In the genomic region with DNA sequence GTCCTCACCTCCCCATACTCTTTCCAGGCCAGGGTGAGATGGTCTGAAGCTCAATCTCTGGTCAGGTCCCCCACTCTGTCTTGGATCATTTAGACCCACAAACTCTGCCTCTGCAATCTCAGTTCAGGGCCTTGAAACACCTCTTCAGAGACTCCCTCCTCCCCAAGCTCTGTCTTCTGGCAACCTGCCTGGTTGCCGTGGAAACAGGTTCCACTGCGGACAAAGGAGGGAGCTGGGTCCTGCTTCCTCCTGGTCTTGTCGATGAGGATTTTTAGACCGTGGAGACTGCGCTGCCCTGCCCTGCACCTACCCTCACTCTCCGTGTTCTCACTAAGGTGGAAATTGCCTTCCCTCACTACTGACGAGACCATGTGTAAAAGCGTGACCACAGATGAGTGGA, we compare ENCODE assay signal across 28 cellular contexts. TPM values are rescaled to one million over a fixed set of nuclear protein-coding genes. Genes with fewer than 3 reads are reported as not detected.
DNase-seq lines count a peak whose midpoint lies in the region; ATAC-seq and TF ChIP-seq lines count a peak whose summit lies in the region.
"Had no signal": no experiment of that assay in that cellular context is flagged by ENCODE, and none has a peak within 500 bp of the region (broad histone marks: within the 10 kb centered on the region; RNA-seq: fewer than 3 reads in every experiment).

TSS of gene RTP1 (plus strand) at position 232 of the 400 bp plus-strand sequence. CDS start at position 262, 30 bp downstream.

- H3K4me2 ChIP-seq in GM23338 (no peak within 1 kb of the TSS), GM23248 (ENCODE audit: unreplicated experiment) (no peak within 1 kb of the TSS)
- H3K4me2 ChIP-seq: BLaER1, KMS-11 had no signal

- peak; percentile 61 for ATAC-seq in GM23338
- peak; percentile 81 for ATAC-seq in WTC11
- no peak for ATAC-seq in GM21360 (IDR thresholded peaks at IDR 0.05; ENCODE audit: unreplicated experiment)
- ATAC-seq: left cardiac atrium had no signal

- H3K9me3 Mint-ChIP-seq in GM23338 (no peaks in the 10 kb centered on the region; the same call in 2 of the 3 replicates), WTC11 (no peaks in the 10 kb centered on the region)
- H3K9me3 Mint-ChIP-seq: mesothelial cell of epicardium, nephron had no signal

- H3K27ac ChIP-seq in GM23338 (ENCODE audit: low read depth) (no peak within 1 kb of the TSS), GM23248 (no peak within 1 kb of the TSS)
- H3K27ac ChIP-seq: adrenal gland, BLaER1, cardiac muscle cell, dorsolateral prefrontal cortex, KMS-11, prostate gland, stomach, WERI-Rb-1 had no signal

- peak; percentile 45 to 90 (median 70) for DNase-seq in NCI-H1417 (lab: John Stamatoyannopoulos, UW)
- DNase-seq in NCI-H1417 treated with DMSO at 0.1 percent for 48 hours (lab: John Stamatoyannopoulos, UW), result no peak
- DNase-seq in GM23338 (ENCODE audit: low spot score), result peak; percentile 71
- peak; percentile 38 for DNase-seq in WTC11 (ENCODE audit: low spot score)
- DNase-seq in left kidney (ENCODE audit: low read depth, low spot score), result peak; percentile 63
- DNase-seq in foreskin fibroblast, result no peak
- DNase-seq in GM23248, result no peak
- DNase-seq: activated CD4-positive, alpha-beta T cell treated with anti-CD3 and anti-CD28 coated beads, Interleukin-2, amount 50 U/mL, for 48 hours; activated gamma-delta T cell treated with Interleukin-2 at 50 U/mL for 16 hours; adrenal gland; foreskin melanocyte; left cardiac atrium; OCI-M1; small intestine; stimulated activated CD4-positive, alpha-beta T cell treated with anti-CD3 and anti-CD28 coated beads, Interleukin-2, amount 100 ng/mL, for 48 hours; stomach; T-helper 2 cell; WERI-Rb-1 had no signal

- H3K79me2 ChIP-seq in GM23338 (replicated peaks; ENCODE audit: insufficient read depth) (no peaks in the 10 kb centered on the region), GM23248 (ENCODE audit: insufficient read depth) (no peaks in the 10 kb centered on the region)

- no peak within 1 kb of the TSS for H3K4me3 Mint-ChIP-seq in GM23338
- H3K4me3 Mint-ChIP-seq in WTC11, result no peak within 1 kb of the TSS
- H3K4me3 Mint-ChIP-seq: mesothelial cell of epicardium, nephron had no signal

- H2AFZ ChIP-seq in GM23338 (no peak within 1 kb of the TSS), GM23248 (no peak within 1 kb of the TSS)

- H4K20me1 ChIP-seq in GM23338 (replicated peaks; ENCODE audit: insufficient read depth) (no peaks in the 10 kb centered on the region), GM23248 (ENCODE audit: insufficient read depth) (no peaks in the 10 kb centered on the region)
- H4K20me1 ChIP-seq: BLaER1 had no signal

- POLR2A ChIA-PET in WTC11 (lab: Charles Lee), result interaction anchor here (1.0 kb wide), 1 partner anchor 11 kb away, joined by 3 read pairs; no protein-coding TSS in a partner anchor

- no peaks in the 10 kb centered on the region for H3K36me3 Mint-ChIP-seq in GM23338 (ENCODE audit: low read depth)
- 0 out of 2 replicates have a peak, but pooled peaks cover 2% of the 10 kb centered on the region for H3K36me3 Mint-ChIP-seq in WTC11
- H3K36me3 Mint-ChIP-seq: mesothelial cell of epicardium had no signal

- 0 out of 2 replicates have a peak, but pooled peaks cover 3% of the 10 kb centered on the region for H3K9me2 ChIP-seq in GM23338 (ENCODE audit: insufficient read depth)
- no peaks in the 10 kb centered on the region for H3K9me2 ChIP-seq in GM23248 (ENCODE audit: insufficient read depth)

- in situ Hi-C loops in GM23248 (cut with MboI), result no loop called here

- H3K4me1 ChIP-seq in GM23338 (ENCODE audit: insufficient read depth) (no peaks in the 10 kb centered on the region), GM23248 (ENCODE audit: insufficient read depth) (peaks cover 13% of the 10 kb centered on the region)
- H3K4me1 ChIP-seq: adrenal gland, BLaER1, prostate gland had no signal

- H3F3A ChIP-seq in GM23338 (replicated peaks; ENCODE audit: low read depth), result no peaks in the 10 kb centered on the region
- peaks cover 6% of the 10 kb centered on the region; the same call in 1 of the 2 replicates for H3F3A ChIP-seq in GM23248 (ENCODE audit: insufficient read depth)

- no peaks in the 10 kb centered on the region for H3K27me3 Mint-ChIP-seq in GM23338 (ENCODE audit: insufficient read depth, low read depth, poor library complexity)
- H3K27me3 Mint-ChIP-seq in WTC11 (ENCODE audit: low read depth), result no peaks in the 10 kb centered on the region; the same call in 1 of the 2 replicates

- TF ChIP-seq CTCF in GM23338 (conservative IDR thresholded peaks at IDR 0.05; ENCODE audit: low read depth in 2 of 2) (no peak), WTC11 (IDR thresholded peaks at IDR 0.05) (no peak), foreskin fibroblast (IDR thresholded peaks at IDR 0.05; ENCODE audit: low read depth, low read length) (no peak)

- WGBS in GM23248 (ENCODE audit: low coverage in 1 of 2, low lambda C conversion rate in 2 of 2, missing lambda C conversion rate in 2 of 2), 2 experiments, result 68 to 73% methylated on average over 8 of the region's 8 CpGs

- H3K27ac Mint-ChIP-seq in GM23338 (no peak within 1 kb of the TSS), WTC11 (no peak within 1 kb of the TSS)
- H3K27ac Mint-ChIP-seq: mesothelial cell of epicardium, nephron had no signal

- CTCF ChIA-PET in WTC11 (lab: Charles Lee), result interaction anchor here (0.8 to 3.5 kb wide), 3 partner anchors 13 to 23 kb away, joined by 3 to 13 read pairs (median 6); no protein-coding TSS in a partner anchor

- H3K4me3 ChIP-seq in GM23338 (no peak within 1 kb of the TSS), foreskin fibroblast (ENCODE audit: low read depth in 1 of 2, low read length in 2 of 2) (no peak within 1 kb of the TSS), GM23248 (no peak within 1 kb of the TSS)
- H3K4me3 ChIP-seq: adrenal gland, BLaER1, cardiac muscle cell, prostate gland, stomach had no signal

- H3K27me3 ChIP-seq in GM23338 (ENCODE audit: insufficient read depth) (no peaks in the 10 kb centered on the region), GM23248 (replicated peaks; ENCODE audit: insufficient read depth) (no peaks in the 10 kb centered on the region)
- H3K27me3 ChIP-seq: BLaER1, cardiac muscle cell, stomach had no signal

- H3K9ac ChIP-seq in GM23248, result no peak within 1 kb of the TSS
- H3K9ac ChIP-seq: BLaER1, KMS-11 had no signal

- H3K36me3 ChIP-seq in GM23338 (ENCODE audit: insufficient read depth), result no peaks in the 10 kb centered on the region; the same call in 1 of the 2 replicates
- H3K36me3 ChIP-seq in GM23248 (ENCODE audit: low read depth), result no peaks in the 10 kb centered on the region
- H3K36me3 ChIP-seq: adrenal gland, BLaER1, cardiac muscle cell, prostate gland, stomach, WERI-Rb-1 had no signal

- no peaks in the 10 kb centered on the region for H3K9me3 ChIP-seq in GM23248 (ENCODE audit: low read depth)
- H3K9me3 ChIP-seq: adrenal gland, BLaER1, prostate gland, stomach had no signal

- peaks cover 3% of the 10 kb centered on the region; the same call in 2 of the 3 replicates for H3K4me1 Mint-ChIP-seq in GM23338
- H3K4me1 Mint-ChIP-seq in WTC11, result peaks cover 29% of the 10 kb centered on the region
- H3K4me1 Mint-ChIP-seq: mesothelial cell of epicardium, nephron had no signal

TF ChIP-seq in GM23338, 12 proteins besides CTCF, POLR2A, EP300 and RAD21 (continues in another document):
- no peak for TF ChIP-seq ZNF331 (CRISPR knock-in tag; IDR thresholded peaks at IDR 0.05; ENCODE audit: low read depth)

TF ChIP-seq in WTC11, 78 proteins besides CTCF, POLR2A, EP300 and RAD21 (continues in another document):
- TF ChIP-seq SOX15 (CRISPR knock-in tag; IDR thresholded peaks at IDR 0.05) (no peak), KAT7 (CRISPR knock-in tag; IDR thresholded peaks at IDR 0.05; ENCODE audit: borderline replicate concordance) (no peak), ZNF671 (CRISPR knock-in tag; IDR thresholded peaks at IDR 0.05) (no peak), ZBTB21 (CRISPR knock-in tag; IDR thresholded peaks at IDR 0.05; ENCODE audit: borderline replicate concordance) (no peak), TEAD1 (CRISPR knock-in tag; IDR thresholded peaks at IDR 0.05) (no peak), NFATC4 (CRISPR knock-in tag; IDR thresholded peaks at IDR 0.05) (no peak)
- TF ChIP-seq, protein P1, sequence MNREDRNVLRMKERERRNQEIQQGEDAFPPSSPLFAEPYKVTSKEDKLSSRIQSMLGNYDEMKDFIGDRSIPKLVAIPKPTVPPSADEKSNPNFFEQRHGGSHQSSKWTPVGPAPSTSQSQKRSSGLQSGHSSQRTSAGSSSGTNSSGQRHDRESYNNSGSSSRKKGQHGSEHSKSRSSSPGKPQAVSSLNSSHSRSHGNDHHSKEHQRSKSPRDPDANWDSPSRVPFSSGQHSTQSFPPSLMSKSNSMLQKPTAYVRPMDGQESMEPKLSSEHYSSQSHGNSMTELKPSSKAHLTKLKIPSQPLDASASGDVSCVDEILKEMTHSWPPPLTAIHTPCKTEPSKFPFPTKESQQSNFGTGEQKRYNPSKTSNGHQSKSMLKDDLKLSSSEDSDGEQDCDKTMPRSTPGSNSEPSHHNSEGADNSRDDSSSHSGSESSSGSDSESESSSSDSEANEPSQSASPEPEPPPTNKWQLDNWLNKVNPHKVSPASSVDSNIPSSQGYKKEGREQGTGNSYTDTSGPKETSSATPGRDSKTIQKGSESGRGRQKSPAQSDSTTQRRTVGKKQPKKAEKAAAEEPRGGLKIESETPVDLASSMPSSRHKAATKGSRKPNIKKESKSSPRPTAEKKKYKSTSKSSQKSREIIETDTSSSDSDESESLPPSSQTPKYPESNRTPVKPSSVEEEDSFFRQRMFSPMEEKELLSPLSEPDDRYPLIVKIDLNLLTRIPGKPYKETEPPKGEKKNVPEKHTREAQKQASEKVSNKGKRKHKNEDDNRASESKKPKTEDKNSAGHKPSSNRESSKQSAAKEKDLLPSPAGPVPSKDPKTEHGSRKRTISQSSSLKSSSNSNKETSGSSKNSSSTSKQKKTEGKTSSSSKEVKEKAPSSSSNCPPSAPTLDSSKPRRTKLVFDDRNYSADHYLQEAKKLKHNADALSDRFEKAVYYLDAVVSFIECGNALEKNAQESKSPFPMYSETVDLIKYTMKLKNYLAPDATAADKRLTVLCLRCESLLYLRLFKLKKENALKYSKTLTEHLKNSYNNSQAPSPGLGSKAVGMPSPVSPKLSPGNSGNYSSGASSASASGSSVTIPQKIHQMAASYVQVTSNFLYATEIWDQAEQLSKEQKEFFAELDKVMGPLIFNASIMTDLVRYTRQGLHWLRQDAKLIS (CRISPR knock-in tag; IDR thresholded peaks at IDR 0.05; ENCODE audit: borderline replicate concordance), result no peak

RNA-seq across cellular contexts. Expression of gene RTP1, which starts in this region (rescaled TPM):
- total RNA-seq in GM23338 (2014; rRNA removed; shearing (Covaris generic)), result 4.4 and 5.9 TPM in 2 replicates
- polyA plus RNA-seq in GM23338 (2016; fragmentation: Nextera tagmentation; extraction: Ambion mirVana) (5.4 and 6.3 TPM in 2 replicates), GM23248 (2016; fragmentation: Nextera tagmentation; extraction: Ambion mirVana) (not detected in 2 replicates)
- 5.1 to 5.9 TPM (median 5.6 TPM) in 3 replicates for total RNA-seq in WTC11 (2021)
- not detected in 2 replicates for total RNA-seq in GM23248 (2014; rRNA removed; shearing (Covaris generic))
- total RNA-seq: A172, adrenal gland, cardiac muscle cell, left cardiac atrium, mesothelial cell of epicardium, NCI-H460, prostate gland, stomach had no signal
- polyA plus RNA-seq: cardiac muscle cell, small intestine, stomach had no signal

Comparison
In these comparisons a context has a peak if more than half of its experiments do, and no peak if none do; other contexts are left out.
1. DNase-seq: peak in NCI-H1417 (3 of 3), GM23338 (single experiment), WTC11 (single experiment) and left kidney (single experiment); none in NCI-H1417 treated with DMSO at 0.1 percent for 48 hours (single experiment), foreskin fibroblast (0 of 2) and GM23248 (single experiment).